Comparison of ENCODE assay signal across 1 cellular context in the genomic region with DNA sequence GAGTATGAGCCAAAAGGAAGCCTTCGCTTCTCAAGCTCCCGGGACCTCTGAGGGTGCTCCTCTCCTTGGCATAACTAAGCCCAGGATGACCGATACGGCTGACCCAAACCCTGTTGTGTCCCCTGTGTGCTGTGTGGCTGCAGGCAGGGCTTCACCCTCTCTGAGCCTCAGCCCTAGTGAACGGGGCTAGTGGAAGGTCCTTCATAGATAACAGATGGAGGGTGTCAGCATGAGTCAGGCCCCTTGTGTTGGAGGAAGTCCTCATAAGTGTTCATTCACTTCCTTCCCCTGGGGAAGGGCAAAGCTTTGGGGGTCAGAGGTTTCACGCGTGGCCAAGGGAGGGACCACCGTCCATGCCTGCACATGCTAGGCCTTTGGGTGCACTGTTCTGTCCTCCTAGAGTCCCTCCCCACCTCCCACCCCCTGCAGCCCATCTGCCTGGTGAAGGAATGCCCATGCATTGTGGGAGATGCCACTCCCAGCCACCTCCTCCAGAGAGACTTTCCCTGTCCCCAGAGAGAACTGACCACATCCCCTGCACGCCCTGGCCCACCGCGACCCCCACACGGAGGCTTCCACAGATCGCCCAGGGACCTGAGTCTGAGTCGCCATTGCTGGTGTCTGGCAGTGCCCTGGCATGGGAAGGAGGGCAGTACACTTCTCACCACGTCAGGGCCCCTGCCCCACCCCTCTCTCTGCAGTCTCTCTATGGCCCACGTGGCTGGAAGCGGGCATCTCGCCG.
TF ChIP-seq lines count a peak whose summit lies in the region.

No MANE protein-coding gene starts in this region.

TF ChIP-seq in GM23338, 12 proteins besides CTCF, POLR2A, EP300 and RAD21 (continued from another document):
- no peak for TF ChIP-seq STAT1 (IDR thresholded peaks at IDR 0.05; ENCODE audit: unreplicated experiment)
- TF ChIP-seq CREB1 (CRISPR knock-in tag; IDR thresholded peaks at IDR 0.05; ENCODE audit: low read depth): no peak
- no peak for TF ChIP-seq EZH2 (IDR thresholded peaks at IDR 0.05; ENCODE audit: low read depth, unreplicated experiment)
- TF ChIP-seq JUNB (IDR thresholded peaks at IDR 0.05; ENCODE audit: unreplicated experiment): no peak
